1 cellular context compared by ENCODE assay signal in the genomic region with DNA sequence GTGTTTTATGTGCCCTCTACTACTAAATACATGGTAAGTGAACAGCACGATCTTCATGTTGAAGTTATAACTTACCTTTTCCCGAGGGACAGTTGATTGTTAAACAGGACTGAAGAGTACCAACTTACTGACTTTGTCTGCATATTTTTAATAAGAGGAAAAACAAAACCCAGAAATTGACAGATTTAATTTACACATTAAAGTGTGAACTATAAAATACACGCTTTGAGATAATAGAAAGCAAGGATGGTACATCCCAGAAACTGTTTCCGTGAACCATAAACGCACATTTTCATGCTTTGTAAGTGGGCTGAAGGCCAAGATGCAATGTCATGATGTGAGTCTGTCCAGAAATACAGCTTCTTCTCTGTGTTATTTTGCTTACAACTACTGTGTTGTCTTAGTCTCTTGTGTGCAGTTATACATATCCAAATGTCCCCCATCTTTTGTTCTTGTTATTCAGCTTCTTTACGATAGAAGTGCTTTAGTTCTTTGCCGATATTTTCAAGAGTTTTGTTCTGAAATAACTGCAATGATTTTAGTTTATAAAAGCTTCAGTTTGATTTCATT.
TF ChIP-seq lines count a peak whose summit lies in the region.

No MANE protein-coding gene starts in this region.

TF ChIP-seq in GM23338, 12 proteins besides CTCF, POLR2A, EP300 and RAD21 (continued from another document):
- TF ChIP-seq, protein P1, sequence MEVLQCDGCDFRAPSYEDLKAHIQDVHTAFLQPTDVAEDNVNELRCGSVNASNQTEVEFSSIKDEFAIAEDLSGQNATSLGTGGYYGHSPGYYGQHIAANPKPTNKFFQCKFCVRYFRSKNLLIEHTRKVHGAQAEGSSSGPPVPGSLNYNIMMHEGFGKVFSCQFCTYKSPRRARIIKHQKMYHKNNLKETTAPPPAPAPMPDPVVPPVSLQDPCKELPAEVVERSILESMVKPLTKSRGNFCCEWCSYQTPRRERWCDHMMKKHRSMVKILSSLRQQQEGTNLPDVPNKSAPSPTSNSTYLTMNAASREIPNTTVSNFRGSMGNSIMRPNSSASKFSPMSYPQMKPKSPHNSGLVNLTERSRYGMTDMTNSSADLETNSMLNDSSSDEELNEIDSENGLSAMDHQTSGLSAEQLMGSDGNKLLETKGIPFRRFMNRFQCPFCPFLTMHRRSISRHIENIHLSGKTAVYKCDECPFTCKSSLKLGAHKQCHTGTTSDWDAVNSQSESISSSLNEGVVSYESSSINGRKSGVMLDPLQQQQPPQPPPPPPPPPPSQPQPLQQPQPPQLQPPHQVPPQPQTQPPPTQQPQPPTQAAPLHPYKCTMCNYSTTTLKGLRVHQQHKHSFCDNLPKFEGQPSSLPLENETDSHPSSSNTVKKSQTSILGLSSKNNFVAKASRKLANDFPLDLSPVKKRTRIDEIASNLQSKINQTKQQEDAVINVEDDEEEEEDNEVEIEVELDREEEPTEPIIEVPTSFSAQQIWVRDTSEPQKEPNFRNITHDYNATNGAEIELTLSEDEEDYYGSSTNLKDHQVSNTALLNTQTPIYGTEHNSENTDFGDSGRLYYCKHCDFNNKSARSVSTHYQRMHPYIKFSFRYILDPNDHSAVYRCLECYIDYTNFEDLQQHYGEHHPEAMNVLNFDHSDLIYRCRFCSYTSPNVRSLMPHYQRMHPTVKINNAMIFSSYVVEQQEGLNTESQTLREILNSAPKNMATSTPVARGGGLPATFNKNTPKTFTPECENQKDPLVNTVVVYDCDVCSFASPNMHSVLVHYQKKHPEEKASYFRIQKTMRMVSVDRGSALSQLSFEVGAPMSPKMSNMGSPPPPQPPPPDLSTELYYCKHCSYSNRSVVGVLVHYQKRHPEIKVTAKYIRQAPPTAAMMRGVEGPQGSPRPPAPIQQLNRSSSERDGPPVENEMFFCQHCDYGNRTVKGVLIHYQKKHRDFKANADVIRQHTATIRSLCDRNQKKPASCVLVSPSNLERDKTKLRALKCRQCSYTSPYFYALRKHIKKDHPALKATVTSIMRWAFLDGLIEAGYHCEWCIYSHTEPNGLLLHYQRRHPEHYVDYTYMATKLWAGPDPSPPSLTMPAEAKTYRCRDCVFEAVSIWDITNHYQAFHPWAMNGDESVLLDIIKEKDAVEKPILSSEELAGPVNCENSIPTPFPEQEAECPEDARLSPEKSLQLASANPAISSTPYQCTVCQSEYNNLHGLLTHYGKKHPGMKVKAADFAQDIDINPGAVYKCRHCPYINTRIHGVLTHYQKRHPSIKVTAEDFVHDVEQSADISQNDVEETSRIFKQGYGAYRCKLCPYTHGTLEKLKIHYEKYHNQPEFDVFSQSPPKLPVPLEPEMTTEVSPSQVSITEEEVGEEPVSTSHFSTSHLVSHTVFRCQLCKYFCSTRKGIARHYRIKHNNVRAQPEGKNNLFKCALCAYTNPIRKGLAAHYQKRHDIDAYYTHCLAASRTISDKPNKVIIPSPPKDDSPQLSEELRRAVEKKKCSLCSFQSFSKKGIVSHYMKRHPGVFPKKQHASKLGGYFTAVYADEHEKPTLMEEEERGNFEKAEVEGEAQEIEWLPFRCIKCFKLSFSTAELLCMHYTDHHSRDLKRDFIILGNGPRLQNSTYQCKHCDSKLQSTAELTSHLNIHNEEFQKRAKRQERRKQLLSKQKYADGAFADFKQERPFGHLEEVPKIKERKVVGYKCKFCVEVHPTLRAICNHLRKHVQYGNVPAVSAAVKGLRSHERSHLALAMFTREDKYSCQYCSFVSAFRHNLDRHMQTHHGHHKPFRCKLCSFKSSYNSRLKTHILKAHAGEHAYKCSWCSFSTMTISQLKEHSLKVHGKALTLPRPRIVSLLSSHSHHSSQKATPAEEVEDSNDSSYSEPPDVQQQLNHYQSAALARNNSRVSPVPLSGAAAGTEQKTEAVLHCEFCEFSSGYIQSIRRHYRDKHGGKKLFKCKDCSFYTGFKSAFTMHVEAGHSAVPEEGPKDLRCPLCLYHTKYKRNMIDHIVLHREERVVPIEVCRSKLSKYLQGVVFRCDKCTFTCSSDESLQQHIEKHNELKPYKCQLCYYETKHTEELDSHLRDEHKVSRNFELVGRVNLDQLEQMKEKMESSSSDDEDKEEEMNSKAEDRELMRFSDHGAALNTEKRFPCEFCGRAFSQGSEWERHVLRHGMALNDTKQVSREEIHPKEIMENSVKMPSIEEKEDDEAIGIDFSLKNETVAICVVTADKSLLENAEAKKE (CRISPR knock-in tag; IDR thresholded peaks at IDR 0.05), result no peak
- TF ChIP-seq ZNF114 (CRISPR knock-in tag; IDR thresholded peaks at IDR 0.05), result no peak
